Comparison of ENCODE assay signal across 1 cellular context in genomic region chr5:79229357-79230174, GRCh38.
TF ChIP-seq lines count a peak whose summit lies in the region.

No MANE protein-coding gene starts in this region.

TF ChIP-seq in GM12878, 131 proteins besides CTCF, POLR2A, EP300 and RAD21 (continued from another document):
- TF ChIP-seq, protein P1, sequence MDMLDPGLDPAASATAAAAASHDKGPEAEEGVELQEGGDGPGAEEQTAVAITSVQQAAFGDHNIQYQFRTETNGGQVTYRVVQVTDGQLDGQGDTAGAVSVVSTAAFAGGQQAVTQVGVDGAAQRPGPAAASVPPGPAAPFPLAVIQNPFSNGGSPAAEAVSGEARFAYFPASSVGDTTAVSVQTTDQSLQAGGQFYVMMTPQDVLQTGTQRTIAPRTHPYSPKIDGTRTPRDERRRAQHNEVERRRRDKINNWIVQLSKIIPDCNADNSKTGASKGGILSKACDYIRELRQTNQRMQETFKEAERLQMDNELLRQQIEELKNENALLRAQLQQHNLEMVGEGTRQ (IDR thresholded peaks at IDR 0.05; ENCODE audit: borderline replicate concordance, low read depth, low read length), result no peak
- TF ChIP-seq TCF7 (IDR thresholded peaks at IDR 0.05; ENCODE audit: borderline replicate concordance), result peak; percentile 53; the same call in 1 of the 2 replicates
- peak; percentile 37 for TF ChIP-seq MEF2B (IDR thresholded peaks at IDR 0.05; ENCODE audit: partially characterized antibody, poor library complexity, severe bottlenecking)
